In genomic region chr1:193069748-193070394, GRCh38 we compare ENCODE assay signal across 9 cellular contexts. TPM values are rescaled to one million over a fixed set of nuclear protein-coding genes. Genes with fewer than 3 reads are reported as not detected.
DNase-seq lines count a peak whose midpoint lies in the region; ATAC-seq and TF ChIP-seq lines count a peak whose summit lies in the region.
"Had no signal": no experiment of that assay in that cellular context is flagged by ENCODE, and none has a peak within 500 bp of the region (broad histone marks: within the 10 kb centered on the region; RNA-seq: fewer than 3 reads in every experiment).

No MANE protein-coding gene starts in this region.

- no peak overlapping the region for H3K23ac ChIP-seq in mesenchymal stem cell (ENCODE audit: low read length in 2 of 2)

- H3K79me1 ChIP-seq in mesenchymal stem cell (replicated peaks; ENCODE audit: low read length, poor library complexity, severe bottlenecking), result peaks cover 7% of the 10 kb centered on the region

- peaks cover 0 to 2% of the 10 kb centered on the region in 2 donors for H3K9me3 Mint-ChIP-seq in stimulated activated naive B cell treated with anti-CD40 and anti-IgM and Interleukin-4, amounts not matched to agents 10 μg/mL and 1 μg/mL and 100 μg/mL, for 72 hours

- H3K27me3 Mint-ChIP-seq in stimulated activated naive B cell treated with anti-CD40 and anti-IgM and Interleukin-4, amounts not matched to agents 10 μg/mL and 1 μg/mL and 100 μg/mL, for 72 hours, result no peaks in the 10 kb centered on the region

- H2AFZ ChIP-seq in mesenchymal stem cell (ENCODE audit: low read depth, low read length), result no peak overlapping the region

- H3K27ac ChIP-seq in WERI-Rb-1 (no peak overlapping the region), mesenchymal stem cell (ENCODE audit: low read length, poor library complexity, severe bottlenecking) (no peak overlapping the region), uterus (no peak overlapping the region)

- 100% methylated on average over 1 of the region's 4 CpGs for WGBS in mesenchymal stem cell

- no peak for DNase-seq in GM10266 (ENCODE audit: extremely low spot score)
- DNase-seq in WERI-Rb-1, result peak; percentile 53
- DNase-seq in mesenchymal stem cell, result peak; percentile 43
- DNase-seq in mucosa of gallbladder (ENCODE audit: low spot score), result no peak
- no peak for DNase-seq in NCI-H345 (lab: John Stamatoyannopoulos, UW)
- DNase-seq in uterus, result no peak
- DNase-seq in stimulated activated naive B cell treated with anti-CD40 and anti-IgM and Interleukin-4, amounts not matched to agents 10 μg/mL and 1 μg/mL and 100 μg/mL, for 72 hours, result no peak
- DNase-seq: SHP77 had no signal

- no peak overlapping the region for H4K8ac ChIP-seq in mesenchymal stem cell (ENCODE audit: low read length)

- intact Hi-C loops in uterus (cut with DNase I; ENCODE audit: low total_unique reads), result no loop called here

- no peak overlapping the region for H2BK12ac ChIP-seq in mesenchymal stem cell (ENCODE audit: low read length in 2 of 2)

- H3K4me3 Mint-ChIP-seq in stimulated activated naive B cell treated with anti-CD40 and anti-IgM and Interleukin-4, amounts not matched to agents 10 μg/mL and 1 μg/mL and 100 μg/mL, for 72 hours, result no peak overlapping the region

- H3K36me3 ChIP-seq in WERI-Rb-1 (peaks cover 25% of the 10 kb centered on the region), mesenchymal stem cell (ENCODE audit: control insufficient read depth in 1 of 2, insufficient read depth in 2 of 2, low read depth in 1 of 2, low read length in 2 of 2) (peaks cover 0 to 26% of the 10 kb centered on the region in 2 experiments), uterus (no peaks in the 10 kb centered on the region)

- H3K4ac ChIP-seq in mesenchymal stem cell (ENCODE audit: low read depth in 1 of 2, low read length in 2 of 2), result no peak overlapping the region

- peaks cover 22 to 44% of the 10 kb centered on the region in 2 donors for H3K4me1 Mint-ChIP-seq in stimulated activated naive B cell treated with anti-CD40 and anti-IgM and Interleukin-4, amounts not matched to agents 10 μg/mL and 1 μg/mL and 100 μg/mL, for 72 hours

- no peak overlapping the region for H3K14ac ChIP-seq in mesenchymal stem cell (ENCODE audit: low read length in 2 of 2)

- no peak overlapping the region for H3K9ac ChIP-seq in mesenchymal stem cell (ENCODE audit: low read length)

- H3K27ac Mint-ChIP-seq in stimulated activated naive B cell treated with anti-CD40 and anti-IgM and Interleukin-4, amounts not matched to agents 10 μg/mL and 1 μg/mL and 100 μg/mL, for 72 hours, result no peak overlapping the region

- H2AK5ac ChIP-seq in mesenchymal stem cell (ENCODE audit: low read length, severe bottlenecking), result no peak overlapping the region

- H3K4me2 ChIP-seq in mesenchymal stem cell (ENCODE audit: low read length, poor library complexity, severe bottlenecking), result no peak overlapping the region

- no peak overlapping the region for H4K91ac ChIP-seq in mesenchymal stem cell (ENCODE audit: low read length)

- no peak overlapping the region for H2BK120ac ChIP-seq in mesenchymal stem cell (ENCODE audit: low read depth, low read length)

- no peak overlapping the region for H3K18ac ChIP-seq in mesenchymal stem cell (ENCODE audit: low read depth in 1 of 2, low read length in 2 of 2)

- H3K4me3 ChIP-seq in WERI-Rb-1 (ENCODE audit: low read depth, low read length), result no peak overlapping the region
- H3K4me3 ChIP-seq in mesenchymal stem cell (ENCODE audit: insufficient read depth in 1 of 2, low read depth in 1 of 2, low read length in 2 of 2), result no peak overlapping the region
- no peak overlapping the region for H3K4me3 ChIP-seq in uterus

- TF ChIP-seq POLR2A in uterus (IDR thresholded peaks at IDR 0.05), result no peak

- H3K9me3 ChIP-seq in WERI-Rb-1 (ENCODE audit: severe bottlenecking) (no peaks in the 10 kb centered on the region), mesenchymal stem cell (ENCODE audit: control insufficient read depth, low read length) (no peaks in the 10 kb centered on the region), uterus (no peaks in the 10 kb centered on the region)

- H2BK15ac ChIP-seq in mesenchymal stem cell (ENCODE audit: low read depth, poor library complexity, severe bottlenecking), result no peak overlapping the region

- ATAC-seq in HG03354 (IDR thresholded peaks at IDR 0.05; ENCODE audit: poor library complexity, severe bottlenecking, unreplicated experiment), result peak; percentile 48
- no peak for ATAC-seq in stimulated activated naive B cell treated with anti-CD40 and anti-IgM and Interleukin-4, amounts not matched to agents 10 μg/mL and 1 μg/mL and 100 μg/mL, for 72 hours (replicated peaks)

- H2BK5ac ChIP-seq in mesenchymal stem cell (ENCODE audit: low read depth, low read length, poor library complexity, severe bottlenecking), result no peak overlapping the region

- TF ChIP-seq CTCF in GM10266 (IDR thresholded peaks at IDR 0.05; ENCODE audit: control insufficient read depth, insufficient read depth, low read depth, missing control alignments), result peak; percentile 41
- peak; percentile 61 for TF ChIP-seq CTCF in WERI-Rb-1 (IDR thresholded peaks at IDR 0.05; ENCODE audit: low read depth, low read length)
- no peak for TF ChIP-seq CTCF in uterus (IDR thresholded peaks at IDR 0.05)

- H3K27me3 ChIP-seq in WERI-Rb-1 (ENCODE audit: insufficient read depth, low read depth, severe bottlenecking) (no peaks in the 10 kb centered on the region), mesenchymal stem cell (ENCODE audit: control insufficient read depth in 1 of 2, insufficient read depth in 1 of 2, low read length in 2 of 2) (no peaks in the 10 kb centered on the region), uterus (no peaks in the 10 kb centered on the region)

- no peaks in the 10 kb centered on the region for H3K4me1 ChIP-seq in mesenchymal stem cell (ENCODE audit: control insufficient read depth, insufficient read depth, low read depth, low read length)
- H3K4me1 ChIP-seq in uterus, result no peaks in the 10 kb centered on the region

- peaks cover 10 to 11% of the 10 kb centered on the region in 2 donors for H3K36me3 Mint-ChIP-seq in stimulated activated naive B cell treated with anti-CD40 and anti-IgM and Interleukin-4, amounts not matched to agents 10 μg/mL and 1 μg/mL and 100 μg/mL, for 72 hours

RNA-seq across cellular contexts. Expression of gene RO60, which starts 10.5 kb away (rescaled TPM):
- 31.3 TPM for polyA plus RNA-seq in mesenchymal stem cell (2013, experiment 1 of 2)
- polyA plus RNA-seq in mesenchymal stem cell (2013, experiment 2 of 2), result 28.6 TPM
- total RNA-seq in mucosa of gallbladder (79.5 TPM), uterus (100 to 1,000 TPM in 2 of 4 donors, 10 to 100 TPM in 2; 68.9 to 290 (median 98.1) TPM)

RNA-seq across cellular contexts. Expression of gene UCHL5, which starts 10.7 kb away (rescaled TPM):
- polyA plus RNA-seq in mesenchymal stem cell (2013, experiment 1 of 2), result 21.6 TPM
- polyA plus RNA-seq in mesenchymal stem cell (2013, experiment 2 of 2), result 22.2 TPM
- total RNA-seq in mucosa of gallbladder (20.7 TPM), uterus (10 to 100 TPM in 3 of 4 donors, 1 to 10 TPM in 1; 7.4 to 40.9 (median 23.1) TPM)

RNA-seq across cellular contexts. Expression of gene GLRX2, which starts 35.3 kb away (rescaled TPM):
- polyA plus RNA-seq in mesenchymal stem cell (2013, experiment 1 of 2), result 28.8 TPM
- polyA plus RNA-seq in mesenchymal stem cell (2013, experiment 2 of 2), result 29.9 TPM
- total RNA-seq in mucosa of gallbladder, result 21.4 TPM
- total RNA-seq in uterus, result 10 to 100 TPM in 1 of 4 donors, 1 to 10 TPM in 3; 1.0 to 10.8 (median 6.6) TPM

RNA-seq across cellular contexts. Expression of gene CDC73, which starts 52.0 kb away (rescaled TPM):
- 24.8 TPM for polyA plus RNA-seq in mesenchymal stem cell (2013, experiment 1 of 2)
- 25.1 TPM for polyA plus RNA-seq in mesenchymal stem cell (2013, experiment 2 of 2)
- 54.6 TPM for total RNA-seq in mucosa of gallbladder
- total RNA-seq in uterus, result 10 to 100 TPM; 14.6 to 64.7 (median 56.0) TPM

Comparison
In these comparisons a context has a peak if more than half of its experiments do, and no peak if none do; other contexts are left out.
1. DNase-seq: peak in WERI-Rb-1 (single experiment) and mesenchymal stem cell (single experiment); none in GM10266 (single experiment), mucosa of gallbladder (single experiment), NCI-H345 (single experiment), uterus (0 of 2) and stimulated activated naive B cell treated with anti-CD40 and anti-IgM and Interleukin-4, amounts not matched to agents 10 μg/mL and 1 μg/mL and 100 μg/mL, for 72 hours (single experiment).
2. CTCF ChIP-seq: peak in GM10266 (single experiment) and WERI-Rb-1 (single experiment); none in uterus (0 of 4).